Comparison of ENCODE assay signal across 25 cellular contexts in genomic region chr3:28824316-28824715, GRCh38.
"Had no signal": no experiment of that assay in that cellular context is flagged by ENCODE, and none has a peak within 500 bp of the region (broad histone marks: within the 10 kb centered on the region; RNA-seq: fewer than 3 reads in every experiment).

No MANE protein-coding gene starts in this region.

- H3K36me3 ChIP-seq: stomach, suprapubic skin, thoracic aorta, thyroid gland, tibial artery, tibial nerve, transverse colon, upper lobe of left lung, upper lobe of right lung, uterus, vagina had no signal

- DNase-seq: stimulated activated CD4-positive, alpha-beta T cell treated with anti-CD3 and anti-CD28 coated beads, Interleukin-2, amount 100 ng/mL, for 48 hours; stimulated activated CD4-positive, alpha-beta T cell treated with anti-CD3 and anti-CD28 coated beads, Interleukin-4, amount 100 ng/mL, for 1 hour; stimulated activated CD4-positive, alpha-beta T cell treated with anti-CD3 and anti-CD28 coated beads, Interleukin-4, amount 100 ng/mL, for 24 hours; stimulated activated CD4-positive, alpha-beta T cell treated with anti-CD3 and anti-CD28 coated beads, Interleukin-4, amount 100 ng/mL, for 4 hours; stimulated activated CD8-positive, alpha-beta memory T cell treated with anti-CD3 and anti-CD28 coated beads, Interleukin-4, amount 100 ng/mL, for 48 hours; stimulated activated naive B cell treated with anti-CD40 and anti-IgM and Interleukin-4, amounts not matched to agents 10 μg/mL and 1 μg/mL and 100 μg/mL, for 72 hours; stimulated activated naive CD4-positive, alpha-beta T cell; stimulated activated naive CD4-positive, alpha-beta T cell treated with Interleukin-2 at 50 U/mL for 16 hours; stimulated activated naive CD8-positive, alpha-beta T cell treated with anti-CD3 and anti-CD28 coated beads, Interleukin-15, amount 100 ng/mL, for 72 hours; stimulated activated naive CD8-positive, alpha-beta T cell treated with anti-CD3 and anti-CD28 coated beads, Interleukin-15, Interleukin-2, amounts not matched to agents 100 U/mL and 50 U/mL, for 24 hours; stomach; substantia nigra; testis; thyroid gland; tibial artery; transverse colon; upper lobe of left lung; upper lobe of right lung; uterus had no signal

- H3K4me1 ChIP-seq: stomach, suprapubic skin, testis, thyroid gland, tibial artery, tibial nerve, transverse colon, upper lobe of left lung, upper lobe of right lung, uterus, vagina had no signal

- H3K9me3 ChIP-seq: stomach, suprapubic skin, testis, thoracic aorta, thyroid gland, tibial artery, tibial nerve, transverse colon, upper lobe of left lung, upper lobe of right lung, uterus, vagina had no signal

- H3K27ac ChIP-seq: stomach, suprapubic skin, testis, thoracic aorta, thyroid gland, tibial artery, tibial nerve, transverse colon, upper lobe of left lung, upper lobe of right lung, uterus, vagina had no signal

- ATAC-seq: stimulated activated effector memory CD8-positive, alpha-beta T cell treated with anti-CD3 and anti-CD28 coated beads, Interleukin-12 subunit alpha, Interleukin-12 subunit beta, amount 100 ng/mL, for 72 hours; stimulated activated memory B cell treated with anti-CD40 and anti-IgM and Interleukin-4, amounts not matched to agents 10 μg/mL and 1 μg/mL and 100 μg/mL, for 72 hours; stimulated activated naive B cell treated with anti-CD40 and anti-IgM and Interleukin-4, amounts not matched to agents 10 μg/mL and 1 μg/mL and 100 μg/mL, for 72 hours; stimulated activated naive CD8-positive, alpha-beta T cell treated with anti-CD3 and anti-CD28 coated beads, Interleukin-15, amount 100 ng/mL, for 72 hours; stimulated activated naive CD8-positive, alpha-beta T cell treated with anti-CD3 and anti-CD28 coated beads, Interleukin-15, Interleukin-2, amounts not matched to agents 100 U/mL and 50 U/mL, for 24 hours; upper lobe of right lung had no signal

- H3K4me3 ChIP-seq: stomach, suprapubic skin, testis, thoracic aorta, thyroid gland, tibial artery, tibial nerve, transverse colon, upper lobe of left lung, upper lobe of right lung, uterus, vagina had no signal

- H3K27me3 ChIP-seq: stomach, suprapubic skin, testis, thyroid gland, tibial artery, tibial nerve, transverse colon, upper lobe of left lung, upper lobe of right lung, uterus, vagina had no signal
